In the genomic region with DNA sequence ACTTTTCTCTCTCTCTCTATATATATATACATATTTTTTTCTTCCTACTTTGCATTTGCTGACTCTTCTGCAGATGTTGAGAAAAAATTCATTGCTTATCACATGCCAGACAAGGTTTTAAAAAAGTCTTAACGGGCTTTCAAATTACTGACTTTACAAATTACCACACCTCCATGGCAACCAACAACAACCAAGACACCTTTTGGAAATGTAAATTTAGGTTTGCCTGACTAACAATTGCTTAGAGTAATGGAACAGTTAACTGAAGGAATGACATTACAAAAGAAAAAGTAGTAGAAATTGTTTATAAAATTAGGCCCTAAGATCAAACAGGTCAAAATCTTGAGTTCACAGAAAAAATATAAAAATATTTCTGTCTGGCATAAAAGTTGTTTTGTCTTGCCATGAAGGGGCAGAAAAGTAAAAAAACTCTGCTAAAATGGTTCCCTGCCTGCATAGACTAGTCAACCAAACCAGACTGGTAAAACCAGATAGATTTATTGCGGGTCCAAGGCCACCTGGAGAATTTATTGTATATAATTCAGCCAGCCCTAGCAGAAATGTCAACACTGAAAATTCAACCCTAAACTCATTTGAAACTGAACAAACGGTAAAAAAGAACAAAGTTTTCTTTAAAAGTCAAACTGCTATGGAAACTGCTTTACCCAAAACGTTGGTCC, we compare ENCODE assay signal across 17 cellular contexts.
"Had no signal": no experiment of that assay in that cellular context is flagged by ENCODE, and none has a peak within 500 bp of the region (broad histone marks: within the 10 kb centered on the region; RNA-seq: fewer than 3 reads in every experiment).

No MANE protein-coding gene starts in this region.

- DNase-seq: activated CD4-positive, alpha-beta T cell treated with anti-CD3 and anti-CD28 coated beads, Interleukin-2, amount 50 U/mL, for 4 hours; activated effector memory CD4-positive, alpha-beta T cell treated with Interleukin-2 at 50 U/mL for 16 hours; activated T-cell treated with anti-CD3 and anti-CD28 coated beads, Interleukin-2, amount 50 U/mL, for 1 hour; central memory CD4-positive, alpha-beta T cell; cortex of kidney; effector CD8-positive, alpha-beta T cell; gastrocnemius medialis; left cardiac atrium; occipital lobe; psoas muscle; sigmoid colon; stimulated activated CD4-positive, alpha-beta T cell treated with anti-CD3 and anti-CD28 coated beads, Interleukin-12 subunit alpha, Interleukin-12 subunit beta, amount 100 ng/mL, for 4 hours; stimulated activated naive CD4-positive, alpha-beta T cell treated with Interleukin-2 at 50 U/mL for 16 hours had no signal

- H3K27ac ChIP-seq: epithelial cell of prostate, gastrocnemius medialis, psoas muscle, sigmoid colon had no signal

- H3K4me3 Mint-ChIP-seq: activated naive CD4-positive, alpha-beta T cell treated with anti-CD3 and anti-CD28 coated beads, Interleukin-2, amount 50 U/mL, for 24 hours; nephron had no signal

- H3K27me3 ChIP-seq: gastrocnemius medialis, sigmoid colon had no signal

- H3K9me3 ChIP-seq: gastrocnemius medialis, psoas muscle, sigmoid colon had no signal

- H3K4me3 ChIP-seq: gastrocnemius medialis, lung, psoas muscle, sigmoid colon had no signal

- H3K9me3 Mint-ChIP-seq: activated naive CD4-positive, alpha-beta T cell treated with anti-CD3 and anti-CD28 coated beads, Interleukin-2, amount 50 U/mL, for 24 hours; nephron had no signal

- H3K4me1 ChIP-seq: gastrocnemius medialis, psoas muscle, sigmoid colon had no signal

- H3K4me1 Mint-ChIP-seq: activated naive CD4-positive, alpha-beta T cell treated with anti-CD3 and anti-CD28 coated beads, Interleukin-2, amount 50 U/mL, for 24 hours had no signal

- H3K36me3 ChIP-seq: gastrocnemius medialis, sigmoid colon had no signal

- H3K36me3 Mint-ChIP-seq: activated naive CD4-positive, alpha-beta T cell treated with anti-CD3 and anti-CD28 coated beads, Interleukin-2, amount 50 U/mL, for 24 hours had no signal
